In genomic region chr1:26856604-26857469, GRCh38 we compare ENCODE assay signal across 17 cellular contexts. TPM values are rescaled to one million over a fixed set of nuclear protein-coding genes. Genes with fewer than 3 reads are reported as not detected.
DNase-seq lines count a peak whose midpoint lies in the region; ATAC-seq, FAIRE-seq and TF ChIP-seq lines count a peak whose summit lies in the region.
"Had no signal": no experiment of that assay in that cellular context is flagged by ENCODE, and none has a peak within 500 bp of the region (broad histone marks: within the 10 kb centered on the region; RNA-seq: fewer than 3 reads in every experiment).

No MANE protein-coding gene starts in this region.

- H3K9ac ChIP-seq in HUES64 (ENCODE audit: low read depth, low read length) = peak overlapping the region; percentile 13; the same call in 1 of the 2 replicates

- FAIRE-seq in bronchial epithelial cell (lab: Jason Lieb, UNC) = no peak
- FAIRE-seq in GM12891 (lab: Jason Lieb, UNC) = no peak

- intact Hi-C loops in prostate gland (cut with DNase I) = no loop called here

- TF ChIP-seq CTCF in bronchial epithelial cell (IDR thresholded peaks at IDR 0.05; ENCODE audit: insufficient read depth, low read length, severe bottlenecking) (no peak), prostate gland (IDR thresholded peaks at IDR 0.05) (no peak)

- H3K27ac ChIP-seq in HUES64 (ENCODE audit: low read depth, low read length) (no peak overlapping the region), prostate gland (peak overlapping the region; percentile 71 to 85)
- H3K27ac ChIP-seq: ascending aorta, thyroid gland had no signal

- H3K9me3 ChIP-seq in HUES64 (ENCODE audit: insufficient read depth, low read depth, low read length) = no peaks in the 10 kb centered on the region
- H3K9me3 ChIP-seq in prostate gland = no peaks in the 10 kb centered on the region
- H3K9me3 ChIP-seq: ascending aorta, HAP-1, thyroid gland had no signal

- no peak for ATAC-seq in GM21447 (IDR thresholded peaks at IDR 0.05; ENCODE audit: unreplicated experiment)
- ATAC-seq: activated CD8-positive, alpha-beta T cell treated with anti-CD3 and anti-CD28 coated beads, Interleukin-2, amount 10 ng/mL, durations not matched to agents 7 days and 5 days; SK-N-SH treated with all-trans-retinoic acid at 6 μM for 48 hours had no signal

- H3K36me3 ChIP-seq in HUES64 (ENCODE audit: insufficient read depth, low read length) (peaks cover 21% of the 10 kb centered on the region), bronchial epithelial cell (ENCODE audit: control insufficient read depth, insufficient read depth, low read length) (peaks cover 11% of the 10 kb centered on the region), prostate gland (peaks cover 0 to under 1% of the 10 kb centered on the region in 2 donors)

- H3K4me1 ChIP-seq in HUES64 (ENCODE audit: insufficient read depth, low read length) (0 out of 2 replicates have a peak, but pooled peaks cover 3% of the 10 kb centered on the region), prostate gland (replicated peaks) (peaks cover 28% of the 10 kb centered on the region)
- H3K4me1 ChIP-seq: HAP-1, thyroid gland had no signal

- TF ChIP-seq POLR2A in prostate gland (IDR thresholded peaks at IDR 0.05) = peak; percentile 25
- TF ChIP-seq POLR2A in GM12891 (IDR thresholded peaks at IDR 0.05; ENCODE audit: low read depth, low read length) = no peak

- DNase-seq in bronchial epithelial cell (ENCODE audit: low read depth) (peak; percentile 96), prostate gland (ENCODE audit: low spot score) (peak; percentile 64), GM12891 (ENCODE audit: insufficient read length, low spot score) (no peak)
- DNase-seq: activated CD8-positive, alpha-beta T cell treated with anti-CD3 and anti-CD28 coated beads, Interleukin-2, amount 10 ng/mL, durations not matched to agents 7 days and 5 days; activated gamma-delta T cell; dermis blood vessel endothelial cell; DMS79 treated with DMSO at 0.1 percent for 48 hours; KBM-7; NCI-H1092; NCI-H345; thyroid gland had no signal

- 74% methylated on average over 19 of the region's 21 CpGs for WGBS in HUES64
- WGBS in prostate gland = 64% methylated on average over 21 of the region's 21 CpGs

- H3K4me3 ChIP-seq in HUES64 (ENCODE audit: low read length) = no peak overlapping the region
- H3K4me3 ChIP-seq in bronchial epithelial cell (ENCODE audit: low read depth, low read length) = no peak overlapping the region
- no peak overlapping the region for H3K4me3 ChIP-seq in prostate gland
- H3K4me3 ChIP-seq: ascending aorta, HAP-1, thyroid gland had no signal

- H3K27me3 ChIP-seq in HUES64 (ENCODE audit: insufficient read depth, low read length) (no peaks in the 10 kb centered on the region), bronchial epithelial cell (ENCODE audit: control insufficient read depth, insufficient read depth, low read length) (no peaks in the 10 kb centered on the region), prostate gland (replicated peaks; ENCODE audit: insufficient read depth) (no peaks in the 10 kb centered on the region)
- H3K27me3 ChIP-seq: ascending aorta, thyroid gland had no signal

TF ChIP-seq in GM12891, 5 proteins besides CTCF, POLR2A, EP300 and RAD21:
- no peak for TF ChIP-seq POLR2AphosphoS5 (IDR thresholded peaks at IDR 0.05; ENCODE audit: low read depth, low read length)
- TF ChIP-seq PAX5 (IDR thresholded peaks at IDR 0.05; ENCODE audit: insufficient read depth, low read length, severe bottlenecking) = no peak
- no peak for TF ChIP-seq TAF1 (IDR thresholded peaks at IDR 0.05; ENCODE audit: low read depth, low read length)
- no peak for TF ChIP-seq SPI1 (IDR thresholded peaks at IDR 0.05; ENCODE audit: low read depth, low read length)
- TF ChIP-seq POU2F2 (IDR thresholded peaks at IDR 0.05; ENCODE audit: low read depth, low read length) = no peak
TF ChIP-seq in GM12891: peak in this region for 0.

RNA-seq across cellular contexts. Expression of gene SFN, which starts 6.1 kb away (rescaled TPM):
- 4.1 TPM for polyA plus RNA-seq in HUES64 (2013, experiment 1 of 2)
- polyA plus RNA-seq in HUES64 (2013, experiment 2 of 2) = 4.8 TPM
- 465 and 1,125 TPM in 2 replicates for total RNA-seq in bronchial epithelial cell
- total RNA-seq in prostate gland = 10 to 100 TPM; 39.2 to 80.7 TPM
- polyA plus RNA-seq in GM12891 (2012; ENCODE audit: low read depth, missing spikeins) = 4.7 TPM

RNA-seq across cellular contexts. Expression of gene ZDHHC18, which starts 30.3 kb away (rescaled TPM):
- polyA plus RNA-seq in HUES64 (2013, experiment 1 of 2) = 23.3 TPM
- polyA plus RNA-seq in HUES64 (2013, experiment 2 of 2) = 24.3 TPM
- total RNA-seq in bronchial epithelial cell (5.0 and 6.1 TPM in 2 replicates), prostate gland (10 to 100 TPM; 20.0 to 30.7 TPM)
- polyA plus RNA-seq in GM12891 (2012; ENCODE audit: low read depth, missing spikeins) = 24.3 TPM

RNA-seq across cellular contexts. Expression of gene GPN2, which starts 33.2 kb away (rescaled TPM):
- 23.4 TPM for polyA plus RNA-seq in HUES64 (2013, experiment 1 of 2)
- 23.6 TPM for polyA plus RNA-seq in HUES64 (2013, experiment 2 of 2)
- total RNA-seq in bronchial epithelial cell (8.7 and 9.2 TPM in 2 replicates), prostate gland (10 to 100 TPM; 15.7 to 26.0 TPM)
- polyA plus RNA-seq in GM12891 (2012; ENCODE audit: low read depth, missing spikeins) = 23.7 TPM

RNA-seq across cellular contexts. Expression of gene GPATCH3, which starts 43.4 kb away (rescaled TPM):
- 9.5 TPM for polyA plus RNA-seq in HUES64 (2013, experiment 1 of 2)
- polyA plus RNA-seq in HUES64 (2013, experiment 2 of 2) = 9.4 TPM
- total RNA-seq in bronchial epithelial cell (7.6 and 11.8 TPM in 2 replicates), prostate gland (10 to 100 TPM in 1 of 2 donors, 1 to 10 TPM in 1; 9.2 to 28.2 TPM)
- 8.6 TPM for polyA plus RNA-seq in GM12891 (2012; ENCODE audit: low read depth, missing spikeins)

RNA-seq across cellular contexts. Expression of gene NR0B2, which starts 56.9 kb away (rescaled TPM):
- not detected for polyA plus RNA-seq in HUES64 (2013, experiment 1 of 2)
- not detected for polyA plus RNA-seq in HUES64 (2013, experiment 2 of 2)
- not detected in 2 replicates for total RNA-seq in bronchial epithelial cell
- total RNA-seq in prostate gland = not detected
- not detected for polyA plus RNA-seq in GM12891 (2012; ENCODE audit: low read depth, missing spikeins)
- total RNA-seq: activated CD8-positive, alpha-beta T cell treated with anti-CD3 and anti-CD28 coated beads, Interleukin-2, amount 10 ng/mL, durations not matched to agents 7 days and 5 days; ascending aorta; dermis blood vessel endothelial cell; thyroid gland had no signal
- polyA plus RNA-seq: BJ had no signal
